1 cellular context compared by ENCODE assay signal in genomic region chr19:12884202-12884601, GRCh38.
A peak's percentile ranks its signal among the peaks of the same experiment; 100 is the strongest.
TF ChIP-seq lines count a peak whose summit lies in the region.

No MANE protein-coding gene starts in this region.

TF ChIP-seq in K562, 482 proteins besides CTCF, POLR2A, EP300 and RAD21 (continued from another document):
- no peak for TF ChIP-seq ZBTB40 (IDR thresholded peaks at IDR 0.05)
- TF ChIP-seq ZBTB40 (CRISPR knock-in tag; IDR thresholded peaks at IDR 0.05), result no peak
- no peak for TF ChIP-seq ZFPM2 (CRISPR knock-in tag; IDR thresholded peaks at IDR 0.05)
- no peak for TF ChIP-seq RAD51 (IDR thresholded peaks at IDR 0.05; ENCODE audit: borderline replicate concordance, low read depth)
- no peak for TF ChIP-seq ZNF561 (CRISPR knock-in tag; conservative IDR thresholded peaks at IDR 0.05)
- TF ChIP-seq ZNF263 (CRISPR knock-in tag; IDR thresholded peaks at IDR 0.05; ENCODE audit: borderline replicate concordance), result no peak
- no peak for TF ChIP-seq LEF1 (IDR thresholded peaks at IDR 0.05)
- no peak for TF ChIP-seq PHTF2 (CRISPR knock-in tag; IDR thresholded peaks at IDR 0.05)
- TF ChIP-seq HOXB6 (CRISPR knock-in tag; IDR thresholded peaks at IDR 0.05; ENCODE audit: borderline replicate concordance), result no peak
- TF ChIP-seq ETS2 (tag; IDR thresholded peaks at IDR 0.05; ENCODE audit: borderline replicate concordance, poor library complexity, severe bottlenecking), result no peak
- TF ChIP-seq FUS (optimal IDR thresholded peaks at IDR 0.05; ENCODE audit: low read depth, low read length), result no peak
- no peak; the same call in 1 of the 2 replicates for TF ChIP-seq ZNF655 (CRISPR knock-in tag; IDR thresholded peaks at IDR 0.05)
- peak; percentile 76; the same call in 1 of the 2 replicates for TF ChIP-seq KAT7 (CRISPR knock-in tag; IDR thresholded peaks at IDR 0.05; ENCODE audit: borderline replicate concordance)
- TF ChIP-seq NUFIP1 (IDR thresholded peaks at IDR 0.05; ENCODE audit: partially characterized antibody), result no peak
- no peak for TF ChIP-seq ZNF324 (CRISPR knock-in tag; IDR thresholded peaks at IDR 0.05)
- no peak for TF ChIP-seq ID3 (CRISPR knock-in tag; IDR thresholded peaks at IDR 0.05)
- no peak for TF ChIP-seq ID3 (tag; IDR thresholded peaks at IDR 0.05)
- TF ChIP-seq THRAP3 (IDR thresholded peaks at IDR 0.05; ENCODE audit: borderline replicate concordance), result 0 out of 2 replicates have a peak, but pooled peaks have one; percentile 28
- TF ChIP-seq JUN (IDR thresholded peaks at IDR 0.05; ENCODE audit: borderline replicate concordance, low read depth, low read length), result no peak
- TF ChIP-seq JUN (CRISPR knock-in tag; IDR thresholded peaks at IDR 0.05; ENCODE audit: borderline replicate concordance), result 0 out of 2 replicates have a peak, but pooled peaks have one; percentile 58
- TF ChIP-seq PRMT5 (CRISPR knock-in tag; IDR thresholded peaks at IDR 0.05), result no peak
- TF ChIP-seq PHF20 (IDR thresholded peaks at IDR 0.05; ENCODE audit: partially characterized antibody), result no peak
- no peak for TF ChIP-seq ZNF436 (CRISPR knock-in tag; IDR thresholded peaks at IDR 0.05)
- TF ChIP-seq ETV6 (IDR thresholded peaks at IDR 0.05; ENCODE audit: borderline replicate concordance in 1 of 2, low read depth in 2 of 2, low read length in 1 of 2), result no peak
- TF ChIP-seq ETV6 (CRISPR knock-in tag; IDR thresholded peaks at IDR 0.05; ENCODE audit: borderline replicate concordance), result no peak
- no peak for TF ChIP-seq IFI16 (CRISPR knock-in tag; IDR thresholded peaks at IDR 0.05)
- no peak for TF ChIP-seq NFIX (CRISPR knock-in tag; IDR thresholded peaks at IDR 0.05; ENCODE audit: low read depth)
- no peak for TF ChIP-seq NR4A1 (CRISPR knock-in tag; IDR thresholded peaks at IDR 0.05)
- no peak for TF ChIP-seq NR4A1 (tag; IDR thresholded peaks at IDR 0.05)
- TF ChIP-seq ERF (CRISPR knock-in tag; IDR thresholded peaks at IDR 0.05), result no peak
- TF ChIP-seq THRB (CRISPR knock-in tag; conservative IDR thresholded peaks at IDR 0.05), result no peak
- TF ChIP-seq HDGF (IDR thresholded peaks at IDR 0.05), result no peak
- 0 out of 2 replicates have a peak, but pooled peaks have one; percentile 16 for TF ChIP-seq PML (IDR thresholded peaks at IDR 0.05; ENCODE audit: low read length)
- TF ChIP-seq FOXJ2 (tag; IDR thresholded peaks at IDR 0.05), result no peak
- TF ChIP-seq ZNF75A (CRISPR knock-in tag; IDR thresholded peaks at IDR 0.05), result 0 out of 2 replicates have a peak, but pooled peaks have one; percentile 32
